1 cellular context compared by ENCODE assay signal in genomic region chr2:158715352-158715751, GRCh38.
TF ChIP-seq lines count a peak whose summit lies in the region.

No MANE protein-coding gene starts in this region.

TF ChIP-seq in HepG2, 621 proteins besides CTCF, POLR2A, EP300 and RAD21 (continued from another document):
- TF ChIP-seq, protein P1, sequence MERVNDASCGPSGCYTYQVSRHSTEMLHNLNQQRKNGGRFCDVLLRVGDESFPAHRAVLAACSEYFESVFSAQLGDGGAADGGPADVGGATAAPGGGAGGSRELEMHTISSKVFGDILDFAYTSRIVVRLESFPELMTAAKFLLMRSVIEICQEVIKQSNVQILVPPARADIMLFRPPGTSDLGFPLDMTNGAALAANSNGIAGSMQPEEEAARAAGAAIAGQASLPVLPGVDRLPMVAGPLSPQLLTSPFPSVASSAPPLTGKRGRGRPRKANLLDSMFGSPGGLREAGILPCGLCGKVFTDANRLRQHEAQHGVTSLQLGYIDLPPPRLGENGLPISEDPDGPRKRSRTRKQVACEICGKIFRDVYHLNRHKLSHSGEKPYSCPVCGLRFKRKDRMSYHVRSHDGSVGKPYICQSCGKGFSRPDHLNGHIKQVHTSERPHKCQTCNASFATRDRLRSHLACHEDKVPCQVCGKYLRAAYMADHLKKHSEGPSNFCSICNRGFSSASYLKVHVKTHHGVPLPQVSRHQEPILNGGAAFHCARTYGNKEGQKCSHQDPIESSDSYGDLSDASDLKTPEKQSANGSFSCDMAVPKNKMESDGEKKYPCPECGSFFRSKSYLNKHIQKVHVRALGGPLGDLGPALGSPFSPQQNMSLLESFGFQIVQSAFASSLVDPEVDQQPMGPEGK (CRISPR knock-in tag; IDR thresholded peaks at IDR 0.05), result 0 out of 2 replicates have a peak, but pooled peaks have one; percentile 32
- no peak for TF ChIP-seq CC2D1A (CRISPR knock-in tag; IDR thresholded peaks at IDR 0.05)
- no peak for TF ChIP-seq ZNF17 (CRISPR knock-in tag; IDR thresholded peaks at IDR 0.05)
